ENCODE assay signal across 19 cellular contexts in the genomic region with DNA sequence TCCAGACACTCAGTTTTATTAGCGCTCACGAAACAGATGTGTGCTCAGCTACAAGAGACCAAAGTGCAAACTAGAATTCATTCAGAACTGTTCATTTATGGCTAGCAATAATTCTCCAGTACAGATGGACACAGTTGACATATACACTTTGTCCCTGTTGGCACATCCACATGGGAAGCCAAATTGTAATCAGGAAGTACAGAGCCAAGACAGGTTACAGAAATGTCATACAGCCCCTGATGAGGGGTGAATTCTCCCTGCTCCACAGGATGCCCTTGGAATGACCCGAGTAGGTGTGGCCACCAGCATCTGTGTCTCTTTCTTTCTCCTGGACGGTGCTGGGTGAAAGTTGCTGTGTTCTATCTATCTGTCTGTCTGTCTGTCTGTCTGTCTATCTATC. TPM values are rescaled to one million over a fixed set of nuclear protein-coding genes. Genes with fewer than 3 reads are reported as not detected.
DNase-seq lines count a peak whose midpoint lies in the region; ATAC-seq, FAIRE-seq and TF ChIP-seq lines count a peak whose summit lies in the region.
"Had no signal": no experiment of that assay in that cellular context is flagged by ENCODE, and none has a peak within 500 bp of the region (broad histone marks: within the 10 kb centered on the region; RNA-seq: fewer than 3 reads in every experiment).

No MANE protein-coding gene starts in this region.

- H3K9me2 ChIP-seq in PC-3 (replicated peaks; ENCODE audit: low read length) = no peaks in the 10 kb centered on the region

- BruUV-seq in PC-3 (replicated peaks; lab: Mats Ljungman, UMichigan) = no TSS peak

- H3K4me3 ChIP-seq in PC-3 (ENCODE audit: low read length) (no peak overlapping the region), stomach (no peak overlapping the region)
- H3K4me3 ChIP-seq: BLaER1 treated with 17β-estradiol and CSF1 and Interleukin-3, amounts not matched to agents 10 nM and 100 nM; tibial artery had no signal

- peaks cover 18% of the 10 kb centered on the region; the same call in 1 of the 2 replicates for H3K4me1 ChIP-seq in PC-3 (ENCODE audit: insufficient read depth, low read length)
- peaks cover 0 to 43% (median 22%) of the 10 kb centered on the region in 4 donors for H3K4me1 ChIP-seq in stomach
- H3K4me1 ChIP-seq: BLaER1 treated with 17β-estradiol and CSF1 and Interleukin-3, amounts not matched to agents 10 nM and 100 nM; tibial artery had no signal

- intact Hi-C loops in PC-3 (cut with micrococcal nuclease) (no loop called here), stomach (cut with DNase I; ENCODE audit: low total_unique reads) (no loop called here)

- no peak overlapping the region for H3K4me2 ChIP-seq in PC-3 (ENCODE audit: low read length)
- H3K4me2 ChIP-seq: BLaER1 treated with 17β-estradiol and CSF1 and Interleukin-3, amounts not matched to agents 10 nM and 100 nM had no signal

- CTCF ChIA-PET in PC-3 (lab: Charles Lee) = no interaction called here

- H4K20me1 ChIP-seq in PC-3 (ENCODE audit: low read length) = no peaks in the 10 kb centered on the region

- no peak for TF ChIP-seq EP300 in stomach (IDR thresholded peaks at IDR 0.05)

- FAIRE-seq in D721Med (lab: Jason Lieb, UNC) = no peak

- peak overlapping the region; percentile 42 for H3K27ac ChIP-seq in PC-3 (ENCODE audit: low read length)
- peak overlapping the region; percentile 82 for H3K27ac ChIP-seq in epithelial cell of prostate
- H3K27ac ChIP-seq in stomach = peak overlapping the region in 4 of 5 donors; percentile 18 to 77 (median 58)
- H3K27ac ChIP-seq: BLaER1 treated with 17β-estradiol and CSF1 and Interleukin-3, amounts not matched to agents 10 nM and 100 nM; WERI-Rb-1 had no signal

- H3K79me2 ChIP-seq in PC-3 (ENCODE audit: low read length) = peaks cover 30% of the 10 kb centered on the region

- H3K36me3 ChIP-seq in PC-3 (ENCODE audit: low read depth, low read length) (peaks cover 13% of the 10 kb centered on the region), stomach (peaks cover 4 to 66% (median 44%) of the 10 kb centered on the region in 4 donors)

- POLR2A ChIA-PET in PC-3 (lab: Charles Lee; ENCODE audit: unreplicated experiment) = interaction anchor here (1.0 kb wide), 1 partner anchor 7 kb away, joined by 5 read pairs; a partner anchor contains a TSS

- DNase-seq in PC-3 (no peak), epithelial cell of prostate (ENCODE audit: low read depth, low spot score) (no peak), kidney tubule cell (ENCODE audit: low spot score) (peak; percentile 40), stomach (no peak), D721Med (ENCODE audit: insufficient read length, low spot score) (no peak)
- no peak for DNase-seq in activated CD4-positive, CD25-positive, alpha-beta regulatory T cell treated with anti-CD3 and anti-CD28 coated beads, Interleukin-2, amount 50 U/mL, for 72 hours
- no peak for DNase-seq in activated CD4-positive, alpha-beta T cell treated with anti-CD3 and anti-CD28 coated beads for 4 hours
- DNase-seq: activated CD8-positive, alpha-beta memory T cell treated with anti-CD3 and anti-CD28 coated beads for 24 hours; caudate nucleus; DMS53; NCI-H1048; NCI-H2107; NCI-H82; RPMI8226; T-cell; tibial artery; WERI-Rb-1 had no signal

- TF ChIP-seq CTCF in PC-3 (conservative IDR thresholded peaks at IDR 0.05; ENCODE audit: low read depth, low read length) (no peak), stomach (IDR thresholded peaks at IDR 0.05) (no peak), D721Med (IDR thresholded peaks at IDR 0.05; ENCODE audit: insufficient read depth, missing control alignments) (no peak)

- no peaks in the 10 kb centered on the region for H3K9me3 ChIP-seq in PC-3 (ENCODE audit: low read length)
- H3K9me3 ChIP-seq in stomach = no peaks in the 10 kb centered on the region
- H3K9me3 ChIP-seq: BLaER1 treated with 17β-estradiol and CSF1 and Interleukin-3, amounts not matched to agents 10 nM and 100 nM; tibial artery had no signal

- H3K27me3 ChIP-seq in PC-3 (ENCODE audit: low read length) = no peaks in the 10 kb centered on the region
- H3K27me3 ChIP-seq in stomach = no peaks in the 10 kb centered on the region
- H3K27me3 ChIP-seq: BLaER1 treated with 17β-estradiol and CSF1 and Interleukin-3, amounts not matched to agents 10 nM and 100 nM; tibial artery had no signal

- no peak for ATAC-seq in PC-3
- no peak for ATAC-seq in GM18861 (IDR thresholded peaks at IDR 0.05; ENCODE audit: unreplicated experiment)
- ATAC-seq: T-cell had no signal

- no peak overlapping the region for H2AFZ ChIP-seq in PC-3 (ENCODE audit: low read length)

- 79 to 89% (median 87%) methylated on average over 4 of the region's 4 CpGs for WGBS in stomach, 5 donors

- no peak for TF ChIP-seq POLR2A in stomach (IDR thresholded peaks at IDR 0.05)

- H3K9ac ChIP-seq in PC-3 (ENCODE audit: low read length) = no peak overlapping the region
- H3K9ac ChIP-seq: BLaER1 treated with 17β-estradiol and CSF1 and Interleukin-3, amounts not matched to agents 10 nM and 100 nM had no signal

- no peaks in the 10 kb centered on the region for H3F3A ChIP-seq in PC-3 (ENCODE audit: low read length, unreplicated experiment)

RNA-seq across cellular contexts. Expression of a gene that starts 7.6 kb away (rescaled TPM):
- 10.1 and 12.0 TPM in 2 replicates for total RNA-seq in PC-3 (2014; rRNA removed)
- 10 to 100 TPM in 4 of 5 donors, 1 to 10 TPM in 1; 5.8 to 33.8 (median 19.1) TPM for total RNA-seq in stomach
- polyA plus RNA-seq in stomach = 1 to 10 TPM; 4.7 to 6.5 (median 6.0) TPM

RNA-seq across cellular contexts. Expression of a gene that starts 43.5 kb away (rescaled TPM):
- total RNA-seq in PC-3 (2014; rRNA removed) = 69.6 and 81.4 TPM in 2 replicates
- 100 to 1,000 TPM in 2 of 5 donors, 10 to 100 TPM in 2, 1 to 10 TPM in 1; 2.0 to 289 (median 36.4) TPM for total RNA-seq in stomach
- polyA plus RNA-seq in stomach = 10 to 100 TPM in 1 of 3 donors, 1 to 10 TPM in 2; 2.3 to 22.9 (median 3.1) TPM
